27 cellular contexts compared by ENCODE assay signal in the genomic region with DNA sequence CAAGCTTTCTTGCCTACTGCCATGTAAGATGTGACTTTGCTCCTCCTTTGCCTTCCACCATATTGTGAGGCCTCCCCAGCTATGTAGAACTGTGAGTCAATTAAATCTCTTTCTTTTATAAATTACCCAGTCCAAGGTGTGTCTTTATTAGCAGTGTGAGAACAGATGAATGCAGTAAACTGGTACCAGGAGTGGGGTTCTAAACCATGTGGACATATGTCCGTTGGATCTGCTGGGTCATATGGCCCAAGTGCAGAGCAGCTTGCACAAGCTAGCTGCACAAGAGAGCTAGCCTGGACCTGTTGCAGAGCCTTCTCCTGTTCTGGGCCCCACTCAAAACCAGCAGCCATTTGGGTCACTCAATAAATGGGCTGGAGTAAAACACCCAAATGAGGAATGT. TPM values are rescaled to one million over a fixed set of nuclear protein-coding genes. Genes with fewer than 3 reads are reported as not detected.
"Had no signal": no experiment of that assay in that cellular context is flagged by ENCODE, and none has a peak within 500 bp of the region (broad histone marks: within the 10 kb centered on the region; RNA-seq: fewer than 3 reads in every experiment).

No MANE protein-coding gene starts in this region.

- H3K36me3 ChIP-seq: stomach, suprapubic skin, thoracic aorta, thyroid gland, tibial artery, tibial nerve, transverse colon, upper lobe of left lung, upper lobe of right lung, uterus, vagina had no signal

- H3K27ac ChIP-seq: stomach, suprapubic skin, testis, thoracic aorta, thyroid gland, tibial artery, tibial nerve, transverse colon, upper lobe of left lung, upper lobe of right lung, uterus, vagina had no signal

- H3K27me3 ChIP-seq: stomach, suprapubic skin, testis, thyroid gland, tibial nerve, transverse colon, upper lobe of left lung, upper lobe of right lung, uterus, vagina had no signal

- H3K9me3 ChIP-seq: testis, thoracic aorta, thyroid gland, transverse colon, upper lobe of left lung, uterus, vagina had no signal

- DNase-seq: stimulated activated CD4-positive, alpha-beta T cell treated with anti-CD3 and anti-CD28 coated beads, Interleukin-2, amount 100 ng/mL, for 48 hours; stimulated activated CD4-positive, alpha-beta T cell treated with anti-CD3 and anti-CD28 coated beads, Interleukin-4, amount 100 ng/mL, for 1 hour; stimulated activated CD4-positive, alpha-beta T cell treated with anti-CD3 and anti-CD28 coated beads, Interleukin-4, amount 100 ng/mL, for 24 hours; stimulated activated CD4-positive, alpha-beta T cell treated with anti-CD3 and anti-CD28 coated beads, Interleukin-4, amount 100 ng/mL, for 4 hours; stimulated activated CD8-positive, alpha-beta memory T cell treated with anti-CD3 and anti-CD28 coated beads, Interleukin-4, amount 100 ng/mL, for 48 hours; stimulated activated naive B cell treated with anti-CD40 and anti-IgM and Interleukin-4, amounts not matched to agents 10 μg/mL and 1 μg/mL and 100 μg/mL, for 72 hours; stimulated activated naive CD4-positive, alpha-beta T cell; stimulated activated naive CD4-positive, alpha-beta T cell treated with Interleukin-2 at 50 U/mL for 16 hours; stimulated activated naive CD8-positive, alpha-beta T cell treated with anti-CD3 and anti-CD28 coated beads, Interleukin-15, amount 100 ng/mL, for 72 hours; stimulated activated naive CD8-positive, alpha-beta T cell treated with anti-CD3 and anti-CD28 coated beads, Interleukin-15, Interleukin-2, amounts not matched to agents 100 U/mL and 50 U/mL, for 24 hours; stomach; substantia nigra; testis; thyroid gland; tibial artery; transverse colon; trophoblast cell; upper lobe of left lung; upper lobe of right lung; uterus had no signal

- H3K4me1 ChIP-seq: stomach, suprapubic skin, testis, thyroid gland, tibial artery, tibial nerve, transverse colon, upper lobe of left lung, upper lobe of right lung, uterus, vagina had no signal

- FAIRE-seq: urothelium cell line had no signal

- H3K4me3 ChIP-seq: stomach, suprapubic skin, testis, thoracic aorta, thyroid gland, tibial artery, tibial nerve, transverse colon, upper lobe of left lung, upper lobe of right lung, uterus, vagina had no signal

- ATAC-seq: stimulated activated effector memory CD8-positive, alpha-beta T cell treated with anti-CD3 and anti-CD28 coated beads, Interleukin-12 subunit alpha, Interleukin-12 subunit beta, amount 100 ng/mL, for 72 hours; stimulated activated memory B cell treated with anti-CD40 and anti-IgM and Interleukin-4, amounts not matched to agents 10 μg/mL and 1 μg/mL and 100 μg/mL, for 72 hours; stimulated activated naive B cell treated with anti-CD40 and anti-IgM and Interleukin-4, amounts not matched to agents 10 μg/mL and 1 μg/mL and 100 μg/mL, for 72 hours; stimulated activated naive CD8-positive, alpha-beta T cell treated with anti-CD3 and anti-CD28 coated beads, Interleukin-15, amount 100 ng/mL, for 72 hours; stimulated activated naive CD8-positive, alpha-beta T cell treated with anti-CD3 and anti-CD28 coated beads, Interleukin-15, Interleukin-2, amounts not matched to agents 100 U/mL and 50 U/mL, for 24 hours; upper lobe of right lung had no signal

RNA-seq across cellular contexts. Expression of a gene that starts 58.4 kb away (rescaled TPM):
- total RNA-seq: upper lobe of right lung had no signal
